In the genomic region with DNA sequence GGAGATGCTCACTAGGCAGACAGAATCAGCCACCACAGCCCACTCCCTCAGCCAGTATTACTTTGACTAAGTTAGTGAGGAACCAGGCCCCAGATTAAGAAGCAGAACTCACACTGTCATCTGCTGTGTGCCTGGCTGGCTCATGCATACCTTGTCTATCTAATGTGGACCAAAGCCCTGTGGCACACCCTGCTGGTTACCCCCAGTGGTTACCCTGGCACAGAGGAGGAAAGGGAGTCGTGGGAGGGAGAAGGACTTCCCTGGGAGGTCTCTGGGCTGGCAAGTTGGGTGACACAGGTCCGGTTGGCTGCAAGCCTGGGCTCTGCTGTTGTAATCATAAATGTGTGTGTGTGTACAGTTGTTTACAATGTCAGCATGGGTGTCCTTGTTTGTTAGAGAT, we compare ENCODE assay signal across 8 cellular contexts. TPM values are rescaled to one million over a fixed set of nuclear protein-coding genes. Genes with fewer than 3 reads are reported as not detected.
DNase-seq lines count a peak whose midpoint lies in the region; ATAC-seq and TF ChIP-seq lines count a peak whose summit lies in the region.

No MANE protein-coding gene starts in this region.

- no peak overlapping the region for H3K4me2 ChIP-seq in OCI-LY7 (ENCODE audit: low read length)

- peak overlapping the region; percentile 85 for H3K27ac Mint-ChIP-seq in activated naive CD8-positive, alpha-beta T cell treated with anti-CD3 and anti-CD28 coated beads for 36 hours

- no peaks in the 10 kb centered on the region for H3K4me1 ChIP-seq in OCI-LY7 (ENCODE audit: insufficient read depth, low read length, poor library complexity, severe bottlenecking)

- H3K27ac ChIP-seq in OCI-LY7 (ENCODE audit: low read depth, low read length, poor library complexity, severe bottlenecking) = no peak overlapping the region

- CTCF ChIA-PET in OCI-LY7 (lab: Charles Lee; ENCODE audit: unreplicated experiment) = no interaction called here

- BruUV-seq in OCI-LY7 (replicated peaks; lab: Mats Ljungman, UMichigan) = no TSS peak

- H3K9me2 ChIP-seq in OCI-LY7 (ENCODE audit: insufficient read depth, low read length) = no peaks in the 10 kb centered on the region

- no peak overlapping the region for H3K4me3 ChIP-seq in OCI-LY7 (ENCODE audit: low read depth, low read length, poor library complexity, severe bottlenecking)

- H3K9me3 ChIP-seq in OCI-LY7 (ENCODE audit: low read length) = no peaks in the 10 kb centered on the region

- H3K36me3 ChIP-seq in OCI-LY7 (ENCODE audit: insufficient read depth, low read length) = no peaks in the 10 kb centered on the region

- intact Hi-C loops in OCI-LY7 (cut with micrococcal nuclease; ENCODE audit: unreplicated experiment) = no loop called here

- no peaks in the 10 kb centered on the region for H3K27me3 Mint-ChIP-seq in activated naive CD8-positive, alpha-beta T cell treated with anti-CD3 and anti-CD28 coated beads for 36 hours

- POLR2A ChIA-PET in OCI-LY7 (lab: Charles Lee) = no interaction called here

- H2AFZ ChIP-seq in OCI-LY7 (ENCODE audit: low read length) = no peak overlapping the region

- no peaks in the 10 kb centered on the region for H3K79me2 ChIP-seq in OCI-LY7 (ENCODE audit: insufficient read depth, low read depth, low read length)

- H3K4me3 Mint-ChIP-seq in activated naive CD8-positive, alpha-beta T cell treated with anti-CD3 and anti-CD28 coated beads for 36 hours = peak overlapping the region; percentile 58

- H4K20me1 ChIP-seq in OCI-LY7 (ENCODE audit: insufficient read depth, low read length) = no peaks in the 10 kb centered on the region

- peak; percentile 33; the same call in 1 of the 2 replicates for TF ChIP-seq CTCF in OCI-LY7 (conservative IDR thresholded peaks at IDR 0.05; ENCODE audit: low read length)

- peaks cover 73% of the 10 kb centered on the region for H3K4me1 Mint-ChIP-seq in activated naive CD8-positive, alpha-beta T cell treated with anti-CD3 and anti-CD28 coated beads for 36 hours

- H3K36me3 Mint-ChIP-seq in activated naive CD8-positive, alpha-beta T cell treated with anti-CD3 and anti-CD28 coated beads for 36 hours = peaks cover 50% of the 10 kb centered on the region

- no peaks in the 10 kb centered on the region for H3K9me3 Mint-ChIP-seq in activated naive CD8-positive, alpha-beta T cell treated with anti-CD3 and anti-CD28 coated beads for 36 hours

- DNase-seq in CD1c-positive myeloid dendritic cell (ENCODE audit: extremely low spot score) (peak; percentile 84), H4 (ENCODE audit: low spot score) (peak; percentile 73), OCI-LY7 (ENCODE audit: low spot score) (peak; percentile 15), medulla oblongata (ENCODE audit: extremely low spot score) (peak; percentile 78), foreskin melanocyte (no peak)
- DNase-seq in activated naive CD8-positive, alpha-beta T cell treated with anti-CD3 and anti-CD28 coated beads for 36 hours = peak; percentile 49
- DNase-seq in NK-92 treated with Interleukin-12 subunit alpha and Interleukin-12 subunit beta, amount 100 ng/mL, for 24 hours (lab: John Stamatoyannopoulos, UW) = no peak

- ATAC-seq in GM19328 (IDR thresholded peaks at IDR 0.05; ENCODE audit: unreplicated experiment) = no peak

RNA-seq across cellular contexts. Expression of a gene that starts 7.5 kb away (rescaled TPM):
- total RNA-seq in H4 (2014; rRNA removed; shearing (Covaris generic)) = not detected in 2 replicates
- 0.03 TPM in 1 of 2 replicates, not detected in the other for total RNA-seq in OCI-LY7 (2014; rRNA removed; shearing (Covaris generic))
- not detected in 2 replicates for total RNA-seq in OCI-LY7 (2022)
- under 1 TPM; 0.08 to 0.18 TPM for total RNA-seq in activated naive CD8-positive, alpha-beta T cell treated with anti-CD3 and anti-CD28 coated beads for 36 hours

Comparison
In these comparisons a context has a peak if more than half of its experiments do, and no peak if none do; other contexts are left out.
1. DNase-seq: peak in CD1c-positive myeloid dendritic cell (single experiment), H4 (single experiment), OCI-LY7 (single experiment), activated naive CD8-positive, alpha-beta T cell treated with anti-CD3 and anti-CD28 coated beads for 36 hours (single experiment) and medulla oblongata (single experiment); none in foreskin melanocyte (single experiment) and NK-92 treated with Interleukin-12 subunit alpha and Interleukin-12 subunit beta, amount 100 ng/mL, for 24 hours (single experiment).